ENCODE assay signal across 29 cellular contexts in the genomic region with DNA sequence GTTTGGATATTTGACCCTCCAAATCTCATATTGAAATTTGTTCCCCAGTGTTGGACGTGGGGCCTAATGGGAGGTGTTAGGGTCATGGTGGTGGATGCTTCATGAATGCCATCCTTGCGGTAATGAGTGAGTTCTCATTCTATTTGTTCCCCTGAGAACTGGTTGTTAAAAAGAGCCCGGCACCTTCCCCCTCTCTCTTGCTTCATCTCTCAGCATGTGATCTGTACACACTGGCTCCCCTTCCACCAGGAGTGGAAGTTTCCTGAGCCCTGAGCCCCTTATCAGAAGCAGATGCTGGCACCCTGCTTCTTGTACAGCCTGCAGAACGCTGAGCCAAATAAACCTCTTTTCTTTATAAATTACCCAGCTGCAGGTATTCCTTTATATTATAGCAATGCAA. TPM values are rescaled to one million over a fixed set of nuclear protein-coding genes. Genes with fewer than 3 reads are reported as not detected.
DNase-seq lines count a peak whose midpoint lies in the region; ATAC-seq, FAIRE-seq and TF ChIP-seq lines count a peak whose summit lies in the region.
"Had no signal": no experiment of that assay in that cellular context is flagged by ENCODE, and none has a peak within 500 bp of the region (broad histone marks: within the 10 kb centered on the region; RNA-seq: fewer than 3 reads in every experiment).

No MANE protein-coding gene starts in this region.

- 95% methylated on average over 4 of the region's 4 CpGs for WGBS in GM12878 (ENCODE audit: insufficient coverage, insufficient replicate concordance, low lambda C conversion rate, missing lambda C conversion rate)

- CTCF ChIA-PET in GM12878 (lab: Yijun Ruan, JAX) = interaction anchor here (0.8 to 3.2 kb wide), 4 partner anchors 9 to 156 kb away, joined by 3 to 16 read pairs (median 3); no protein-coding TSS in a partner anchor

- H3K27ac ChIP-seq in BLaER1 treated with 17β-estradiol and CSF1 and Interleukin-3, amounts not matched to agents 10 nM and 100 nM = no peak overlapping the region
- peak overlapping the region; percentile 62 for H3K27ac ChIP-seq in HL-60 (replicated peaks)
- no peak overlapping the region for H3K27ac ChIP-seq in GM12878 (ENCODE audit: control insufficient read depth, insufficient read depth)
- H3K27ac ChIP-seq: A549, C4-2B, PC-9, RWPE1 had no signal

- H3K9me3 ChIP-seq in BLaER1 treated with 17β-estradiol and CSF1 and Interleukin-3, amounts not matched to agents 10 nM and 100 nM (replicated peaks in 1 of 11) = peaks cover 0 to 22% (median 12%) of the 10 kb centered on the region in 11 experiments; a peak in 17 of 22 replicates
- H3K9me3 ChIP-seq in GM12878 (replicated peaks; ENCODE audit: control insufficient read depth, insufficient read depth, low read length) = peaks cover 3% of the 10 kb centered on the region; the same call in 1 of the 3 replicates
- H3K9me3 ChIP-seq: Caco-2 had no signal

- no peak for TF ChIP-seq EP300 in GM12878 (IDR thresholded peaks at IDR 0.05; ENCODE audit: borderline replicate concordance in 1 of 2, control insufficient read depth in 1 of 2, low read depth in 2 of 2, low read length in 2 of 2)

- no peak for TF ChIP-seq CTCF in HL-60 (IDR thresholded peaks at IDR 0.05; ENCODE audit: insufficient read depth, low read length)
- no peak for TF ChIP-seq CTCF in GM12878 (IDR thresholded peaks at IDR 0.05 in 2 of 3, conservative IDR thresholded peaks at IDR 0.05 in 1 of 3; ENCODE audit: control insufficient read depth in 2 of 3, extremely low read depth in 1 of 3, insufficient read depth in 1 of 3, low read depth in 3 of 3, low read length in 3 of 3)
- TF ChIP-seq CTCF in nephron (IDR thresholded peaks at IDR 0.05; ENCODE audit: unreplicated experiment in 3 of 3) = no peak

- SMC1A ChIA-PET in GM12878 (lab: Charles Lee; ENCODE audit: uncharacterized antibody, unreplicated experiment) = interaction anchor here (1.0 to 3.6 kb wide), 5 partner anchors 20 to 53 kb away, joined by 3 to 19 read pairs (median 4); a partner anchor contains a TSS

- RAD21 ChIA-PET in GM12878 (lab: Charles Lee; ENCODE audit: unreplicated experiment) = interaction anchor here (2.1 kb wide), 1 partner anchor 51 kb away, joined by 8 read pairs; no protein-coding TSS in a partner anchor

- H3K9me3 Mint-ChIP-seq in nephron = peaks cover 14% of the 10 kb centered on the region
- H3K9me3 Mint-ChIP-seq in activated T-cell treated with anti-CD3 and anti-CD28 coated beads, Interleukin-2, amount 50 U/mL, for 72 hours = peaks cover 0 to 2% of the 10 kb centered on the region in 2 donors
- H3K9me3 Mint-ChIP-seq: CD8-positive, alpha-beta T cell had no signal

- H3K4me3 ChIP-seq in BLaER1 treated with 17β-estradiol and CSF1 and Interleukin-3, amounts not matched to agents 10 nM and 100 nM = no peak overlapping the region
- H3K4me3 ChIP-seq in HL-60 (replicated peaks; ENCODE audit: insufficient read depth, low read length) (no peak overlapping the region), GM12878 (no peak overlapping the region)
- H3K4me3 ChIP-seq: A549, PC-9 had no signal

- H4K20me1 ChIP-seq in BLaER1 treated with 17β-estradiol and CSF1 and Interleukin-3, amounts not matched to agents 10 nM and 100 nM = peaks cover 0 to 53% (median 0%) of the 10 kb centered on the region in 11 experiments; a peak in 4 of 22 replicates
- no peaks in the 10 kb centered on the region; the same call in 1 of the 2 replicates for H4K20me1 ChIP-seq in GM12878 (ENCODE audit: control insufficient read depth, insufficient read depth)

- ATAC-seq in GM12878 = no peak
- ATAC-seq in activated T-cell treated with anti-CD3 and anti-CD28 coated beads, Interleukin-2, amount 50 U/mL, for 72 hours (replicated peaks in 1 of 2) = no peak
- no peak for ATAC-seq in GM19023 (IDR thresholded peaks at IDR 0.05; ENCODE audit: unreplicated experiment)
- ATAC-seq: A549; CD8-positive, alpha-beta T cell; HCT116 had no signal

- POLR2A ChIA-PET in GM12878 (lab: Charles Lee) = interaction anchor here (0.7 to 2.3 kb wide), 3 partner anchors 17 to 24 kb away, joined by 3 to 6 read pairs (median 5); no protein-coding TSS in a partner anchor

- in situ Hi-C loops in GM12878 (cut with MboI) = no loop called here

- peaks cover 0 to 78% (median 22%) of the 10 kb centered on the region in 11 experiments; a peak in 12 of 22 replicates for H3K36me3 ChIP-seq in BLaER1 treated with 17β-estradiol and CSF1 and Interleukin-3, amounts not matched to agents 10 nM and 100 nM
- peaks cover 33 to 72% of the 10 kb centered on the region in 2 experiments for H3K36me3 ChIP-seq in GM12878 (ENCODE audit: control insufficient read depth in 2 of 2, insufficient read depth in 2 of 2, low read length in 1 of 2)

- TF ChIP-seq POLR2A in GM12878 (IDR thresholded peaks at IDR 0.05; ENCODE audit: low read depth, low read length) = no peak

- H3K4me1 ChIP-seq in BLaER1 treated with 17β-estradiol and CSF1 and Interleukin-3, amounts not matched to agents 10 nM and 100 nM = peaks cover 26 to 59% (median 39%) of the 10 kb centered on the region in 10 experiments
- H3K4me1 ChIP-seq in GM12878 (ENCODE audit: control insufficient read depth, insufficient read depth, low read length) = peaks cover 11% of the 10 kb centered on the region
- H3K4me1 ChIP-seq: A549, Caco-2 had no signal

- H3K27me3 ChIP-seq in BLaER1 treated with 17β-estradiol and CSF1 and Interleukin-3, amounts not matched to agents 10 nM and 100 nM = no peaks in the 10 kb centered on the region
- H3K27me3 ChIP-seq in HL-60 (ENCODE audit: insufficient read depth, poor library complexity, severe bottlenecking) = no peaks in the 10 kb centered on the region
- no peaks in the 10 kb centered on the region for H3K27me3 ChIP-seq in GM12878 (replicated peaks in 1 of 2; ENCODE audit: control insufficient read depth in 2 of 2, insufficient read depth in 2 of 2, low read length in 1 of 2)

- peaks cover 3% of the 10 kb centered on the region for H3K27me3 Mint-ChIP-seq in nephron (ENCODE audit: low read depth)
- no peaks in the 10 kb centered on the region for H3K27me3 Mint-ChIP-seq in activated T-cell treated with anti-CD3 and anti-CD28 coated beads, Interleukin-2, amount 50 U/mL, for 72 hours (ENCODE audit: low read depth)

- H3K79me2 ChIP-seq in GM12878 (ENCODE audit: control insufficient read depth, insufficient read depth, low read length) = peaks cover 19% of the 10 kb centered on the region

- no peak for FAIRE-seq in GM12878 (lab: Jason Lieb, UNC)
- FAIRE-seq: A549, GM19239 had no signal

- no peak overlapping the region for H3K4me3 Mint-ChIP-seq in nephron
- no peak overlapping the region for H3K4me3 Mint-ChIP-seq in activated T-cell treated with anti-CD3 and anti-CD28 coated beads, Interleukin-2, amount 50 U/mL, for 72 hours
- H3K4me3 Mint-ChIP-seq: CD8-positive, alpha-beta T cell had no signal

- peak overlapping the region in 2 of 3 experiments; percentile 50 to 59 for H3K27ac Mint-ChIP-seq in nephron
- H3K27ac Mint-ChIP-seq in activated T-cell treated with anti-CD3 and anti-CD28 coated beads, Interleukin-2, amount 50 U/mL, for 72 hours = no peak overlapping the region
- H3K27ac Mint-ChIP-seq: CD8-positive, alpha-beta T cell had no signal

- BruUV-seq in GM12878 (replicated peaks; lab: Mats Ljungman, UMichigan) = no TSS peak

- DNase-seq in HL-60 (ENCODE audit: low read depth in 1 of 2, low spot score in 1 of 2) (peak in 1 of 2 experiments; percentile 12), GM12878 (ENCODE audit: low read depth, low spot score) (no peak), NOMO-1 treated with dmso at 0.1 percent for 144 hours (lab: John Stamatoyannopoulos, UW; ENCODE audit: unreplicated experiment) (no peak)
- no peak for DNase-seq in activated T-cell treated with anti-CD3 and anti-CD28 coated beads, Interleukin-2, amount 50 U/mL, for 72 hours
- DNase-seq: AML-193; Caco-2; CD8-positive, alpha-beta T cell; EL; GDM1; NCI-H1105; NCI-H1436 treated with DMSO at 0.1 percent for 48 hours; NCI-H2029; NCI-H510A; NCI-H774; PC-9; SHP77; T-helper 1 cell had no signal

- no peak for TF ChIP-seq RAD21 in GM12878 (IDR thresholded peaks at IDR 0.05; ENCODE audit: insufficient read depth, low read depth, low read length)

- H3K4me1 Mint-ChIP-seq in nephron = peaks cover 28% of the 10 kb centered on the region
- no peaks in the 10 kb centered on the region for H3K4me1 Mint-ChIP-seq in activated T-cell treated with anti-CD3 and anti-CD28 coated beads, Interleukin-2, amount 50 U/mL, for 72 hours (ENCODE audit: low read depth)

- H3K36me3 Mint-ChIP-seq in nephron (ENCODE audit: low read depth) = no peaks in the 10 kb centered on the region
- peaks cover 1 to 2% of the 10 kb centered on the region in 2 donors for H3K36me3 Mint-ChIP-seq in activated T-cell treated with anti-CD3 and anti-CD28 coated beads, Interleukin-2, amount 50 U/mL, for 72 hours (ENCODE audit: insufficient read depth in 2 of 2)
- H3K36me3 Mint-ChIP-seq: CD8-positive, alpha-beta T cell had no signal

- no peak overlapping the region for H3K9ac ChIP-seq in BLaER1 treated with 17β-estradiol and CSF1 and Interleukin-3, amounts not matched to agents 10 nM and 100 nM
- H3K9ac ChIP-seq in GM12878 (ENCODE audit: control insufficient read depth, insufficient read depth, low read length) = no peak overlapping the region

- intact Hi-C loops in GM12878 (cut with micrococcal nuclease; ENCODE audit: unreplicated experiment) = no loop called here

- no peak overlapping the region for H2AFZ ChIP-seq in GM12878 (ENCODE audit: control insufficient read depth, low read depth, low read length)
- H2AFZ ChIP-seq: PC-9 had no signal

- H3K4me2 ChIP-seq in BLaER1 treated with 17β-estradiol and CSF1 and Interleukin-3, amounts not matched to agents 10 nM and 100 nM = peak overlapping the region; percentile 62 to 84 (median 74); a peak in 18 of 22 replicates
- H3K4me2 ChIP-seq in GM12878 (ENCODE audit: control insufficient read depth, insufficient read depth) = no peak overlapping the region
- H3K4me2 ChIP-seq: A549, PC-9 had no signal

RNA-seq across cellular contexts. Expression of a gene that starts 25.6 kb away (rescaled TPM):
- 293 and 314 TPM in 2 replicates for total RNA-seq in GM12878 (2013; cell fraction: nucleolus; rRNA removed)
- total RNA-seq in GM12878 (2014; rRNA removed) (40.3 and 44.7 TPM in 2 replicates), GM12878 (2014; rRNA removed; fragmentation: Illumina TruSeq; extraction: Trizol) (26.4 and 27.9 TPM in 2 replicates), GM12878 (2021) (76.7 and 81.7 TPM in 2 replicates)
- 68.9 TPM for polyA plus RNA-seq in GM12878 (2011; ENCODE audit: low read depth)
- polyA plus RNA-seq in GM12878 (2011; rRNA removed) (73.5 and 146 TPM in 2 replicates), GM12878 (2014; fragmentation: Illumina TruSeq; extraction: Trizol) (31.6 and 54.7 TPM in 2 replicates), GM12878 (2014; fragmentation: Nextera tagmentation; extraction: Ambion mirVana) (1 to 10 TPM; 6.7 to 7.4 TPM), GM12878 (2014; rRNA removed) (86.5 and 99.8 TPM in 2 replicates), GM12878 (2016; fragmentation: Nextera tagmentation; extraction: Ambion mirVana) (100 to 1,000 TPM; 103 to 109 TPM)
- polyA plus RNA-seq in GM12878 (2011; cell fraction: cytosol; rRNA removed) = 164 and 182 TPM in 2 replicates
- 666 and 871 TPM in 2 replicates for polyA plus RNA-seq in GM12878 (2011; cell fraction: nucleus; rRNA removed)
- 144 and 184 TPM in 2 replicates for polyA plus RNA-seq in GM12878 (2012)
- 99.0 and 156 TPM in 2 replicates for polyA minus RNA-seq in GM12878 (2011; rRNA and poly(A)+ RNA removed)
- polyA minus RNA-seq in GM12878 (2011; cell fraction: cytosol; rRNA and poly(A)+ RNA removed) = 50.8 and 58.4 TPM in 2 replicates
- 143 and 160 TPM in 2 replicates for polyA minus RNA-seq in GM12878 (2011; cell fraction: nucleus; rRNA and poly(A)+ RNA removed)
- total RNA-seq in activated T-cell treated with anti-CD3 and anti-CD28 coated beads, Interleukin-2, amount 50 U/mL, for 72 hours = 1 to 10 TPM in 1 of 2 donors, under 1 TPM in 1; 0.99 to 2.6 TPM
- total RNA-seq: Caco-2, H4, HT-29, M059J, PC-9 had no signal
- polyA plus RNA-seq: A549 had no signal

RNA-seq across cellular contexts. Expression of a gene that starts 42.7 kb away (rescaled TPM):
- total RNA-seq in GM12878 (2013; cell fraction: nucleolus; rRNA removed) = 51.1 and 52.2 TPM in 2 replicates
- total RNA-seq in GM12878 (2014; rRNA removed) (1.5 and 1.8 TPM in 2 replicates), GM12878 (2014; rRNA removed; fragmentation: Illumina TruSeq; extraction: Trizol) (1.3 and 1.4 TPM in 2 replicates), GM12878 (2021) (2.8 and 3.1 TPM in 2 replicates)
- 1.3 TPM for polyA plus RNA-seq in GM12878 (2011; ENCODE audit: low read depth)
- polyA plus RNA-seq in GM12878 (2011; rRNA removed) (0.76 and 1.2 TPM in 2 replicates), GM12878 (2014; fragmentation: Illumina TruSeq; extraction: Trizol) (0.33 and 0.94 TPM in 2 replicates), GM12878 (2014; fragmentation: Nextera tagmentation; extraction: Ambion mirVana) (under 1 TPM; 0.39 to 0.49 TPM), GM12878 (2014; rRNA removed) (1.9 and 2.5 TPM in 2 replicates), GM12878 (2016; fragmentation: Nextera tagmentation; extraction: Ambion mirVana) (under 1 TPM; 0.40 to 0.67 TPM)
- polyA plus RNA-seq in GM12878 (2011; cell fraction: cytosol; rRNA removed) = 1.1 and 1.5 TPM in 2 replicates
- polyA plus RNA-seq in GM12878 (2011; cell fraction: nucleus; rRNA removed) = 8.7 and 9.7 TPM in 2 replicates
- polyA plus RNA-seq in GM12878 (2012) = 2.2 and 2.5 TPM in 2 replicates
- 2.9 and 6.6 TPM in 2 replicates for polyA minus RNA-seq in GM12878 (2011; rRNA and poly(A)+ RNA removed)
- 0.83 TPM in 1 of 2 replicates, not detected in the other for polyA minus RNA-seq in GM12878 (2011; cell fraction: cytosol; rRNA and poly(A)+ RNA removed)
- polyA minus RNA-seq in GM12878 (2011; cell fraction: nucleus; rRNA and poly(A)+ RNA removed) = 5.7 and 12.0 TPM in 2 replicates
- total RNA-seq in activated T-cell treated with anti-CD3 and anti-CD28 coated beads, Interleukin-2, amount 50 U/mL, for 72 hours = under 1 TPM; 0.10 to 0.14 TPM
- total RNA-seq: Caco-2; CD8-positive, alpha-beta T cell; H4; HT-29; M059J; PC-9; SK-MEL-5 had no signal
- polyA plus RNA-seq: A549 had no signal

Comparison
In these comparisons a context has a peak if more than half of its experiments do, and no peak if none do; other contexts are left out.
1. RNA of a gene that starts 25.6 kb away (total RNA-seq): 26.4 to 314 TPM in GM12878; 0.99 to 2.6 TPM in activated T-cell treated with anti-CD3 and anti-CD28 coated beads, Interleukin-2, amount 50 U/mL, for 72 hours; every median in the first group is over 4 times any median in the second.